ENCODE assay signal across 19 cellular contexts in the genomic region with DNA sequence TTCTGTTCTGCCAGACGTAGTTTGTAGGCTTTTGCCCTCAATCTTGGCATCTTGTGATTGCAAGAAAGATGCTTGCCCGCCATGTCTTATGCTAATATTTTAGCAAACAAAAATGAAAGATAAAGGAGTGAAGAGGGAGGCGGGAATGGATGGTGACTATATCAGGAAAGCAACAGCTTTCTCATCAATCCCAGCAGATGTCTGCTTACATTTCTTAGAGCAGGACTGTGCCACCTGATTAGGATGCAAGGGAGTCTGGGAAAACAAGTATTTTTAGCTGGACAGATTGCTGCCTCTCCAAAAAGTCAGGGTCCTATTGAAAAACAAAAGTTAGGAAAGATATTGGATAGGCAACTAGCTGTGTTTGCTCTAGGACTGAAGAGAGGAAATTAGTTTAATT. TPM values are rescaled to one million over a fixed set of nuclear protein-coding genes. Genes with fewer than 3 reads are reported as not detected.
DNase-seq lines count a peak whose midpoint lies in the region; ATAC-seq and TF ChIP-seq lines count a peak whose summit lies in the region.
"Had no signal": no experiment of that assay in that cellular context is flagged by ENCODE, and none has a peak within 500 bp of the region (broad histone marks: within the 10 kb centered on the region; RNA-seq: fewer than 3 reads in every experiment).

No MANE protein-coding gene starts in this region.

- H3K36me3 ChIP-seq in left ventricle myocardium inferior (no peaks in the 10 kb centered on the region), adrenal gland (replicated peaks in 1 of 2) (no peaks in the 10 kb centered on the region), colonic mucosa (no peaks in the 10 kb centered on the region)
- H3K36me3 ChIP-seq: BLaER1 had no signal

- H3K27ac Mint-ChIP-seq in nephron progenitor cell: peak overlapping the region; percentile 8
- H3K27ac Mint-ChIP-seq: B cell; CD4-positive, CD25-positive, alpha-beta regulatory T cell; CD8-positive, alpha-beta T cell had no signal

- no peak overlapping the region for H3K9ac ChIP-seq in colonic mucosa (ENCODE audit: low read depth in 2 of 2, low read length in 2 of 2)
- H3K9ac ChIP-seq: BLaER1, GM23248 had no signal

- H3K4me1 ChIP-seq in left ventricle myocardium inferior (peaks cover 44% of the 10 kb centered on the region), adrenal gland (replicated peaks in 1 of 2) (peaks cover 0 to 3% of the 10 kb centered on the region in 2 donors), colonic mucosa (no peaks in the 10 kb centered on the region)
- H3K4me1 ChIP-seq: BLaER1, Caco-2 had no signal

- no peaks in the 10 kb centered on the region for H3K9me3 ChIP-seq in left ventricle myocardium inferior (replicated peaks)
- no peaks in the 10 kb centered on the region for H3K9me3 ChIP-seq in adrenal gland (replicated peaks in 1 of 3)
- H3K9me3 ChIP-seq in colonic mucosa: no peaks in the 10 kb centered on the region
- H3K9me3 ChIP-seq: BLaER1, Caco-2 had no signal

- H3K4me1 Mint-ChIP-seq in nephron progenitor cell: no peaks in the 10 kb centered on the region
- H3K4me1 Mint-ChIP-seq: B cell had no signal

- H3K4me3 Mint-ChIP-seq in nephron progenitor cell: no peak overlapping the region
- H3K4me3 Mint-ChIP-seq: B cell; CD4-positive, CD25-positive, alpha-beta regulatory T cell; CD8-positive, alpha-beta T cell had no signal

- H3K27ac ChIP-seq in left ventricle myocardium inferior (replicated peaks) (peak overlapping the region; percentile 41), adrenal gland (no peak overlapping the region), colonic mucosa (no peak overlapping the region)
- H3K27ac ChIP-seq: 22Rv1, BLaER1, C4-2B, GM23248 had no signal

- TF ChIP-seq CTCF in left ventricle myocardium inferior (IDR thresholded peaks at IDR 0.05; ENCODE audit: borderline replicate concordance) (no peak), nephron progenitor cell (IDR thresholded peaks at IDR 0.05) (no peak), adrenal gland (IDR thresholded peaks at IDR 0.05) (no peak), colonic mucosa (IDR thresholded peaks at IDR 0.05) (no peak)

- no peaks in the 10 kb centered on the region for H3K27me3 ChIP-seq in left ventricle myocardium inferior (ENCODE audit: low read depth)
- H3K27me3 ChIP-seq in adrenal gland: no peaks in the 10 kb centered on the region
- H3K27me3 ChIP-seq in colonic mucosa: no peaks in the 10 kb centered on the region
- H3K27me3 ChIP-seq: BLaER1 had no signal

- H3K4me3 ChIP-seq in left ventricle myocardium inferior (no peak overlapping the region), adrenal gland (no peak overlapping the region), colonic mucosa (no peak overlapping the region)
- H3K4me3 ChIP-seq: BLaER1, GM23248 had no signal

- intact Hi-C loops in left ventricle myocardium inferior (cut with micrococcal nuclease) (no loop called here), Right ventricle myocardium inferior (cut with DNase I) (no loop called here), adrenal gland (cut with DNase I) (no loop called here), colonic mucosa (cut with DNase I) (no loop called here)

- TF ChIP-seq POLR2A in adrenal gland (IDR thresholded peaks at IDR 0.05): no peak

- ATAC-seq in Right ventricle myocardium inferior: no peak
- ATAC-seq: CD8-positive, alpha-beta T cell had no signal

- DNase-seq in NCI-H1105 treated with DMSO at 0.1 percent for 48 hours (lab: John Stamatoyannopoulos, UW): peak; percentile 55
- DNase-seq in NCI-H1105 (lab: John Stamatoyannopoulos, UW): no peak
- DNase-seq in left ventricle myocardium inferior: no peak
- DNase-seq in Right ventricle myocardium inferior (ENCODE audit: missing footprints): no peak
- no peak for DNase-seq in nephron progenitor cell
- DNase-seq in adrenal gland: no peak
- no peak for DNase-seq in colonic mucosa
- DNase-seq: Caco-2; CD4-positive, CD25-positive, alpha-beta regulatory T cell; CD8-positive, alpha-beta T cell; DMS153; DND-41; GM23248; H7; HCEC 1CT had no signal

- H3K36me3 Mint-ChIP-seq in nephron progenitor cell (ENCODE audit: low read depth): no peaks in the 10 kb centered on the region
- H3K36me3 Mint-ChIP-seq: CD4-positive, CD25-positive, alpha-beta regulatory T cell; CD8-positive, alpha-beta T cell had no signal

- H3K9me3 Mint-ChIP-seq in nephron progenitor cell: no peaks in the 10 kb centered on the region
- H3K9me3 Mint-ChIP-seq: CD4-positive, CD25-positive, alpha-beta regulatory T cell; CD8-positive, alpha-beta T cell had no signal

- 89 to 99% (median 92%) methylated on average over 3 of the region's 3 CpGs for WGBS in adrenal gland, 4 donors

- no peaks in the 10 kb centered on the region for H3K27me3 Mint-ChIP-seq in nephron progenitor cell (ENCODE audit: low read depth, poor library complexity)

RNA-seq across cellular contexts. Expression of gene DPH6, which starts 34.6 kb away (rescaled TPM):
- 13.9 TPM for total RNA-seq in left ventricle myocardium inferior
- 14.1 TPM for total RNA-seq in Right ventricle myocardium inferior
- 10 to 100 TPM; 11.9 to 37.4 (median 17.5) TPM for total RNA-seq in adrenal gland
- polyA plus RNA-seq in adrenal gland: 10 to 100 TPM in 1 of 3 donors, 1 to 10 TPM in 2; 5.0 to 11.5 (median 7.5) TPM
- total RNA-seq in colonic mucosa: 10 to 100 TPM; 14.8 to 15.3 TPM
